In genomic region chr9:83620841-83621636, GRCh38 we compare ENCODE assay signal across 8 cellular contexts. TPM values are rescaled to one million over a fixed set of nuclear protein-coding genes. Genes with fewer than 3 reads are reported as not detected.
DNase-seq lines count a peak whose midpoint lies in the region; ATAC-seq lines count a peak whose summit lies in the region.

No MANE protein-coding gene starts in this region.

- H3K9me3 Mint-ChIP-seq in T-helper 2 cell treated with Interferon-gamma antibody and Interleukin-4, amounts not matched to agents 5 μg/mL and 100 μg/mL, for 36 hours: no peaks in the 10 kb centered on the region
- H3K9me3 Mint-ChIP-seq in stimulated activated naive B cell treated with anti-CD40 and anti-IgM and Interleukin-4, amounts not matched to agents 10 μg/mL and 1 μg/mL and 100 μg/mL, for 72 hours: no peaks in the 10 kb centered on the region

- H3K36me3 Mint-ChIP-seq in T-helper 2 cell treated with Interferon-gamma antibody and Interleukin-4, amounts not matched to agents 5 μg/mL and 100 μg/mL, for 36 hours (ENCODE audit: low read depth): peaks cover 3% of the 10 kb centered on the region
- H3K36me3 Mint-ChIP-seq in stimulated activated naive B cell treated with anti-CD40 and anti-IgM and Interleukin-4, amounts not matched to agents 10 μg/mL and 1 μg/mL and 100 μg/mL, for 72 hours: peaks cover 0 to 10% of the 10 kb centered on the region in 2 donors

- H3K27ac Mint-ChIP-seq in T-helper 2 cell treated with Interferon-gamma antibody and Interleukin-4, amounts not matched to agents 5 μg/mL and 100 μg/mL, for 36 hours: no peak overlapping the region
- H3K27ac Mint-ChIP-seq in stimulated activated naive B cell treated with anti-CD40 and anti-IgM and Interleukin-4, amounts not matched to agents 10 μg/mL and 1 μg/mL and 100 μg/mL, for 72 hours: no peak overlapping the region

- H3K27me3 Mint-ChIP-seq in T-helper 2 cell treated with Interferon-gamma antibody and Interleukin-4, amounts not matched to agents 5 μg/mL and 100 μg/mL, for 36 hours (ENCODE audit: low read depth): peaks cover 5% of the 10 kb centered on the region
- H3K27me3 Mint-ChIP-seq in stimulated activated naive B cell treated with anti-CD40 and anti-IgM and Interleukin-4, amounts not matched to agents 10 μg/mL and 1 μg/mL and 100 μg/mL, for 72 hours: peaks cover 0 to 4% of the 10 kb centered on the region in 2 donors

- peak; percentile 40 for ATAC-seq in Right ventricle myocardium superior (ENCODE audit: poor library complexity)
- ATAC-seq in left colon: peak; percentile 51
- peak; percentile 12 to 13 for ATAC-seq in stimulated activated naive B cell treated with anti-CD40 and anti-IgM and Interleukin-4, amounts not matched to agents 10 μg/mL and 1 μg/mL and 100 μg/mL, for 72 hours (replicated peaks)
- no peak for ATAC-seq in HG03469 (IDR thresholded peaks at IDR 0.05; ENCODE audit: unreplicated experiment)

- DNase-seq in Right ventricle myocardium superior: no peak
- no peak for DNase-seq in cardiac septum (ENCODE audit: low spot score)
- DNase-seq in MV-4-11 (lab: John Stamatoyannopoulos, UW): peak; percentile 54
- peak; percentile 16 for DNase-seq in T-helper 2 cell treated with Interferon-gamma antibody and Interleukin-4, amounts not matched to agents 5 μg/mL and 100 μg/mL, for 36 hours (ENCODE audit: low spot score)
- peak; percentile 38 for DNase-seq in central memory CD4-positive, alpha-beta T cell
- peak in 1 of 2 donors; percentile 65 for DNase-seq in left colon
- DNase-seq in stimulated activated naive B cell treated with anti-CD40 and anti-IgM and Interleukin-4, amounts not matched to agents 10 μg/mL and 1 μg/mL and 100 μg/mL, for 72 hours: no peak

- intact Hi-C loops in Right ventricle myocardium superior (cut with DNase I) (loop anchor here (10.0 kb wide), 1 partner anchor 294 kb away; no protein-coding TSS in a partner anchor), cardiac septum (cut with DNase I) (no loop called here), left colon (cut with DNase I, micrococcal nuclease) (no loop called here)

- H3K4me3 Mint-ChIP-seq in T-helper 2 cell treated with Interferon-gamma antibody and Interleukin-4, amounts not matched to agents 5 μg/mL and 100 μg/mL, for 36 hours: peak overlapping the region; percentile 22
- H3K4me3 Mint-ChIP-seq in stimulated activated naive B cell treated with anti-CD40 and anti-IgM and Interleukin-4, amounts not matched to agents 10 μg/mL and 1 μg/mL and 100 μg/mL, for 72 hours: peak overlapping the region in 1 of 2 donors; percentile 4

- H3K4me1 Mint-ChIP-seq in T-helper 2 cell treated with Interferon-gamma antibody and Interleukin-4, amounts not matched to agents 5 μg/mL and 100 μg/mL, for 36 hours (ENCODE audit: low read depth): peaks cover 30% of the 10 kb centered on the region
- peaks cover 19 to 29% of the 10 kb centered on the region in 2 donors for H3K4me1 Mint-ChIP-seq in stimulated activated naive B cell treated with anti-CD40 and anti-IgM and Interleukin-4, amounts not matched to agents 10 μg/mL and 1 μg/mL and 100 μg/mL, for 72 hours

RNA-seq across cellular contexts. Expression of gene IDNK, which starts 1.9 kb away (rescaled TPM):
- 4.9 TPM for total RNA-seq in Right ventricle myocardium superior
- 5.4 TPM for total RNA-seq in cardiac septum
- 10 to 100 TPM in 1 of 2 donors, 1 to 10 TPM in 1; 7.2 to 13.4 TPM for total RNA-seq in left colon

Comparison
In these comparisons a context has a peak if more than half of its experiments do, and no peak if none do; other contexts are left out.
1. DNase-seq: peak in MV-4-11 (single experiment), T-helper 2 cell treated with Interferon-gamma antibody and Interleukin-4, amounts not matched to agents 5 μg/mL and 100 μg/mL, for 36 hours (single experiment) and central memory CD4-positive, alpha-beta T cell (single experiment); none in Right ventricle myocardium superior (single experiment), cardiac septum (single experiment) and stimulated activated naive B cell treated with anti-CD40 and anti-IgM and Interleukin-4, amounts not matched to agents 10 μg/mL and 1 μg/mL and 100 μg/mL, for 72 hours (single experiment).